36 cellular contexts compared by ENCODE assay signal in genomic region chr6:161245363-161245762, GRCh38.
"Had no signal": no experiment of that assay in that cellular context is flagged by ENCODE, and none has a peak within 500 bp of the region (broad histone marks: within the 10 kb centered on the region; RNA-seq: fewer than 3 reads in every experiment).

No MANE protein-coding gene starts in this region.

- H3K9me3 Mint-ChIP-seq: activated naive CD4-positive, alpha-beta T cell treated with anti-CD3 and anti-CD28 coated beads for 36 hours; activated naive CD4-positive, alpha-beta T cell treated with anti-CD3 and anti-CD28 coated beads, Interleukin-2, amount 50 U/mL, for 24 hours; activated naive CD8-positive, alpha-beta T cell treated with anti-CD3 and anti-CD28 coated beads, Interleukin-2, amount 50 U/mL, for 24 hours; activated T-helper 1 cell treated with anti-CD3 and anti-CD28 coated beads, Interleukin-12 subunit alpha, Interleukin-12 subunit beta, Interleukin-2, Interleukin-4 antibody, amounts not matched to agents 30 ng/mL and 10 ng/mL and 1 ng/mL, durations not matched to agents 14 hours and 24 hours and 36 hours; activated T-helper 2 cell treated with anti-CD3 and anti-CD28 coated beads, Interferon-gamma antibody, Interleukin-2, Interleukin-4, amounts not matched to agents 10 μg/mL and 5 μg/mL and 100 μg/mL, durations not matched to agents 14 hours and 24 hours and 36 hours; dendritic cell treated with granulocyte-macrophage colony-stimulating factor and Interleukin-4, amounts not matched to agents 40 ng/mL and 50 ng/mL, for 4 days; T-helper 2 cell treated with Interferon-gamma antibody and Interleukin-4, amounts not matched to agents 5 μg/mL and 100 μg/mL, for 36 hours had no signal

- H3K9me3 ChIP-seq: adrenal gland, body of pancreas, colonic mucosa, esophagus squamous epithelium, gastroesophageal sphincter had no signal

- H3K4me1 Mint-ChIP-seq: activated B cell treated with CpG ODN at 0.5 μM for 24 hours; activated naive CD4-positive, alpha-beta T cell treated with anti-CD3 and anti-CD28 coated beads, Interleukin-2, amount 50 U/mL, for 24 hours had no signal

- H3K27ac Mint-ChIP-seq: activated B cell treated with CpG ODN at 0.5 μM for 24 hours; activated CD8-positive, alpha-beta T cell treated with anti-CD3 and anti-CD28 coated beads for 36 hours; activated naive CD4-positive, alpha-beta T cell treated with anti-CD3 and anti-CD28 coated beads for 36 hours; activated naive CD4-positive, alpha-beta T cell treated with anti-CD3 and anti-CD28 coated beads, Interleukin-2, amount 50 U/mL, for 24 hours; activated naive CD8-positive, alpha-beta T cell treated with anti-CD3 and anti-CD28 coated beads for 36 hours; activated naive CD8-positive, alpha-beta T cell treated with anti-CD3 and anti-CD28 coated beads, Interleukin-2, amount 50 U/mL, for 24 hours; activated T-helper 1 cell treated with anti-CD3 and anti-CD28 coated beads, Interleukin-12 subunit alpha, Interleukin-12 subunit beta, Interleukin-2, Interleukin-4 antibody, amounts not matched to agents 30 ng/mL and 10 ng/mL and 1 ng/mL, durations not matched to agents 14 hours and 24 hours and 36 hours; activated T-helper 2 cell treated with anti-CD3 and anti-CD28 coated beads, Interferon-gamma antibody, Interleukin-2, Interleukin-4, amounts not matched to agents 10 μg/mL and 5 μg/mL and 100 μg/mL, durations not matched to agents 14 hours and 24 hours and 36 hours; dendritic cell treated with granulocyte-macrophage colony-stimulating factor and Interleukin-4, amounts not matched to agents 40 ng/mL and 50 ng/mL, for 4 days; T-helper 17 cell; T-helper 2 cell treated with Interferon-gamma antibody and Interleukin-4, amounts not matched to agents 5 μg/mL and 100 μg/mL, for 36 hours had no signal

- H3K27me3 ChIP-seq: adrenal gland, body of pancreas, colonic mucosa, dorsolateral prefrontal cortex, esophagus squamous epithelium, gastroesophageal sphincter had no signal

- ATAC-seq: activated CD4-positive, CD25-positive, alpha-beta regulatory T cell treated with anti-CD3 and anti-CD28 coated beads, Interleukin-2, amount 50 U/mL, for 24 hours; activated CD8-positive, alpha-beta T cell treated with anti-CD3 and anti-CD28 coated beads for 36 hours; activated naive CD8-positive, alpha-beta T cell treated with anti-CD3 and anti-CD28 coated beads, Interleukin-2, amount 50 U/mL, for 24 hours; body of pancreas; gastroesophageal sphincter; T-helper 17 cell had no signal

- H3K27ac ChIP-seq: adrenal gland, body of pancreas, colonic mucosa, epithelial cell of prostate, esophagus squamous epithelium, gastroesophageal sphincter, WERI-Rb-1 had no signal

- H3K27me3 Mint-ChIP-seq: activated B cell treated with CpG ODN at 0.5 μM for 24 hours; activated CD8-positive, alpha-beta T cell treated with anti-CD3 and anti-CD28 coated beads for 36 hours; activated naive CD4-positive, alpha-beta T cell treated with anti-CD3 and anti-CD28 coated beads, Interleukin-2, amount 50 U/mL, for 24 hours; activated naive CD8-positive, alpha-beta T cell treated with anti-CD3 and anti-CD28 coated beads for 36 hours; activated naive CD8-positive, alpha-beta T cell treated with anti-CD3 and anti-CD28 coated beads, Interleukin-2, amount 50 U/mL, for 24 hours; dendritic cell treated with granulocyte-macrophage colony-stimulating factor and Interleukin-4, amounts not matched to agents 40 ng/mL and 50 ng/mL, for 4 days; T-helper 17 cell had no signal

- H3K4me3 Mint-ChIP-seq: activated B cell treated with CpG ODN at 0.5 μM for 24 hours; activated CD8-positive, alpha-beta T cell treated with anti-CD3 and anti-CD28 coated beads for 36 hours; activated naive CD4-positive, alpha-beta T cell treated with anti-CD3 and anti-CD28 coated beads for 36 hours; activated naive CD4-positive, alpha-beta T cell treated with anti-CD3 and anti-CD28 coated beads, Interleukin-2, amount 50 U/mL, for 24 hours; activated naive CD8-positive, alpha-beta T cell treated with anti-CD3 and anti-CD28 coated beads for 36 hours; activated naive CD8-positive, alpha-beta T cell treated with anti-CD3 and anti-CD28 coated beads, Interleukin-2, amount 50 U/mL, for 24 hours; activated T-helper 1 cell treated with anti-CD3 and anti-CD28 coated beads, Interleukin-12 subunit alpha, Interleukin-12 subunit beta, Interleukin-2, Interleukin-4 antibody, amounts not matched to agents 30 ng/mL and 10 ng/mL and 1 ng/mL, durations not matched to agents 14 hours and 24 hours and 36 hours; dendritic cell treated with granulocyte-macrophage colony-stimulating factor and Interleukin-4, amounts not matched to agents 40 ng/mL and 50 ng/mL, for 4 days; T-helper 17 cell; T-helper 2 cell treated with Interferon-gamma antibody and Interleukin-4, amounts not matched to agents 5 μg/mL and 100 μg/mL, for 36 hours had no signal

- FAIRE-seq: endometrium, endothelial cell of umbilical vein had no signal

- DNase-seq: activated B cell treated with CpG ODN at 0.5 μM for 24 hours; activated CD4-positive, alpha-beta T cell treated with anti-CD3 and anti-CD28 coated beads for 48 hours; activated CD4-positive, alpha-beta T cell treated with anti-CD3 and anti-CD28 coated beads, Interleukin-2, amount 50 U/mL, for 1 hour; activated CD4-positive, alpha-beta T cell treated with anti-CD3 and anti-CD28 coated beads, Interleukin-2, amount 50 U/mL, for 48 hours; activated CD8-positive, alpha-beta memory T cell treated with anti-CD3 and anti-CD28 coated beads for 24 hours; activated CD8-positive, alpha-beta T cell treated with anti-CD3 and anti-CD28 coated beads for 36 hours; activated effector memory CD4-positive, alpha-beta T cell treated with anti-CD3 and anti-CD28 coated beads, Interleukin-2, amount 50 U/mL, for 16 hours; activated naive CD4-positive, alpha-beta T cell treated with anti-CD3 and anti-CD28 coated beads for 36 hours; activated naive CD8-positive, alpha-beta T cell treated with anti-CD3 and anti-CD28 coated beads for 36 hours; activated naive CD8-positive, alpha-beta T cell treated with anti-CD3 and anti-CD28 coated beads, Interleukin-2, amount 50 U/mL, for 24 hours; activated T-cell treated with anti-CD3 and anti-CD28 coated beads, Interleukin-2, amount 50 U/mL, for 1 hour; activated T-cell treated with anti-CD3 and anti-CD28 coated beads, Interleukin-2, amount 50 U/mL, for 48 hours; adrenal gland; amygdala; aorta; body of pancreas; cerebellar nuclear complex; colonic mucosa; effector memory CD4-positive, alpha-beta T cell; esophagus squamous epithelium; foreskin melanocyte; T-helper 1 cell; T-helper 17 cell; T1000; WERI-Rb-1 had no signal

- H3K4me3 ChIP-seq: adrenal gland, body of pancreas, colonic mucosa, dorsolateral prefrontal cortex, esophagus squamous epithelium, gastroesophageal sphincter had no signal

- H3K36me3 ChIP-seq: adrenal gland, colonic mucosa, esophagus squamous epithelium, WERI-Rb-1 had no signal

- H3K4me1 ChIP-seq: adrenal gland, body of pancreas, colonic mucosa had no signal
